Comparison of ENCODE assay signal across 12 cellular contexts in the genomic region with DNA sequence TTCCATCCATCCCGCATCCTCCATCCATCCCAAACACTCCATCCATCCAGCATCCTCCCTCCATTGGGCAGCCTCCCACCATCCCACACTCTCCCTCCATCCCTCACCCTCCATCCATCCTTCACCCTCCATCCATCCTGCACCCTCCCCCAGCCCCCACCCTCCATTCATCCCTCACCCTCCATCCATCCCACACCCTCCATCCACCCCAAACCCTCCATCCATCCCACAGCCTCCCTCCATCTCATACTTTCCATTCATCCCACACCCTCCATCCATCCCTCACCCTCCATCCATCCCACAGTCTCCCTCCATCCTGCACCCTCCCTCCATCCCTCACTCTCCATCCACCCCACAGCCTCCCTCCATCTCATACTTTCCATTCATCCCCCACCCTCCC.
DNase-seq lines count a peak whose midpoint lies in the region; ATAC-seq, FAIRE-seq and TF ChIP-seq lines count a peak whose summit lies in the region.
"Had no signal": no experiment of that assay in that cellular context is flagged by ENCODE, and none has a peak within 500 bp of the region (broad histone marks: within the 10 kb centered on the region; RNA-seq: fewer than 3 reads in every experiment).

No MANE protein-coding gene starts in this region.

- H4K5ac ChIP-seq in H1 (ENCODE audit: insufficient read length, low read depth, low read length), result no peak overlapping the region

- H2AK5ac ChIP-seq in H1 (ENCODE audit: low read depth, low read length) (no peak overlapping the region), mesenchymal stem cell (ENCODE audit: low read length, severe bottlenecking) (no peak overlapping the region)

- TF ChIP-seq CTCF in A673 (conservative IDR thresholded peaks at IDR 0.05; ENCODE audit: low read depth, low read length) (no peak), GM13977 (IDR thresholded peaks at IDR 0.05; ENCODE audit: extremely low read depth, insufficient read depth, missing control alignments) (no peak), H1 (IDR thresholded peaks at IDR 0.05; ENCODE audit: control extremely low read depth in 1 of 3, insufficient read depth in 1 of 3, low read depth in 1 of 3, low read length in 3 of 3) (no peak)

- H3K79me2 ChIP-seq in H1 (ENCODE audit: control insufficient read depth in 1 of 2, insufficient read depth in 2 of 2, low read length in 2 of 2), result no peaks in the 10 kb centered on the region

- H3K23ac ChIP-seq in H1 (ENCODE audit: insufficient read length) (no peak overlapping the region), mesenchymal stem cell (ENCODE audit: low read length in 2 of 2) (peak overlapping the region in 1 of 2 experiments; percentile 48)

- no peak for TF ChIP-seq POLR2A in H1 (IDR thresholded peaks at IDR 0.05; ENCODE audit: control extremely low read depth in 1 of 2, low read depth in 2 of 2, low read length in 2 of 2)

- H3K4ac ChIP-seq in H1 (replicated peaks; ENCODE audit: insufficient read length, low read depth, low read length) (no peak overlapping the region), mesenchymal stem cell (ENCODE audit: low read depth in 1 of 2, low read length in 2 of 2) (no peak overlapping the region)

- H3K27ac ChIP-seq in A673 (ENCODE audit: low read depth, low read length, poor library complexity, severe bottlenecking), result no peak overlapping the region
- no peak overlapping the region for H3K27ac ChIP-seq in H1 (ENCODE audit: low read depth, low read length)
- H3K27ac ChIP-seq in mesenchymal stem cell (ENCODE audit: low read length, poor library complexity, severe bottlenecking), result no peak overlapping the region

- H2AFZ ChIP-seq in H1 (ENCODE audit: low read length) (no peak overlapping the region), mesenchymal stem cell (ENCODE audit: low read depth, low read length) (no peak overlapping the region)

- intact Hi-C loops in A673 (cut with micrococcal nuclease; ENCODE audit: unreplicated experiment), result no loop called here

- no peaks in the 10 kb centered on the region for H3K9me3 Mint-ChIP-seq in activated CD8-positive, alpha-beta memory T cell treated with anti-CD3 and anti-CD28 coated beads, Interleukin-2, amount 10 ng/mL, durations not matched to agents 7 days and 5 days (ENCODE audit: low read depth)

- in situ Hi-C loops in GM13977 (cut with MboI; ENCODE audit: low pct_unique_long_range_greater_than_20kb, low sequenced_read_pairs, unreplicated experiment), result no loop called here

- H2BK15ac ChIP-seq in H1 (ENCODE audit: low read length) (no peak overlapping the region), mesenchymal stem cell (ENCODE audit: low read depth, poor library complexity, severe bottlenecking) (no peak overlapping the region)

- peak; percentile 89 for FAIRE-seq in H1 (lab: Jason Lieb, UNC)

- H3K79me1 ChIP-seq in H1 (ENCODE audit: low read depth, low read length) (no peaks in the 10 kb centered on the region), mesenchymal stem cell (replicated peaks; ENCODE audit: low read length, poor library complexity, severe bottlenecking) (no peaks in the 10 kb centered on the region)

- H3K18ac ChIP-seq in H1 (ENCODE audit: extremely low read depth, low read length), result no peak overlapping the region
- H3K18ac ChIP-seq in mesenchymal stem cell (ENCODE audit: low read depth in 1 of 2, low read length in 2 of 2), result no peak overlapping the region

- no peak overlapping the region for H3K9ac ChIP-seq in H1 (replicated peaks in 1 of 4; ENCODE audit: extremely low read depth in 1 of 4, low read depth in 3 of 4, low read length in 3 of 4)
- H3K9ac ChIP-seq in mesenchymal stem cell (ENCODE audit: low read length), result no peak overlapping the region

- peaks cover 4% of the 10 kb centered on the region; the same call in 1 of the 2 replicates for H3K23me2 ChIP-seq in H1 (ENCODE audit: low read depth, low read length)

- H3K27me3 Mint-ChIP-seq in activated CD8-positive, alpha-beta memory T cell treated with anti-CD3 and anti-CD28 coated beads, Interleukin-2, amount 10 ng/mL, durations not matched to agents 7 days and 5 days, result no peaks in the 10 kb centered on the region

- CTCF ChIA-PET in A673 (lab: Charles Lee) (no interaction called here), H1 (lab: Charles Lee; ENCODE audit: partially characterized antibody) (interaction anchor here (1.3 to 1.4 kb wide), 2 partner anchors 15 to 82 kb away, joined by 3 to 8 read pairs; no protein-coding TSS in a partner anchor)
- CTCF ChIA-PET in activated CD8-positive, alpha-beta memory T cell treated with anti-CD3 and anti-CD28 coated beads, Interleukin-2, amount 10 ng/mL, durations not matched to agents 7 days and 5 days (lab: Charles Lee), result no interaction called here

- POLR2A ChIA-PET in A673 (lab: Charles Lee; ENCODE audit: low non-redundant PET), result no interaction called here
- POLR2A ChIA-PET in H1 (lab: Charles Lee; ENCODE audit: partially characterized antibody), result no interaction called here

- H3K27me3 ChIP-seq in A673 (replicated peaks; ENCODE audit: insufficient read depth, low read depth, low read length, poor library complexity) (peaks cover 12% of the 10 kb centered on the region), H1 (replicated peaks in 1 of 4; ENCODE audit: control insufficient read depth in 3 of 4, extremely low read depth in 1 of 4, insufficient read depth in 3 of 4, low read length in 3 of 4) (no peaks in the 10 kb centered on the region), mesenchymal stem cell (ENCODE audit: control insufficient read depth in 1 of 2, insufficient read depth in 1 of 2, low read length in 2 of 2) (no peaks in the 10 kb centered on the region)

- no peak overlapping the region for H3K27ac Mint-ChIP-seq in activated CD8-positive, alpha-beta memory T cell treated with anti-CD3 and anti-CD28 coated beads, Interleukin-2, amount 10 ng/mL, durations not matched to agents 7 days and 5 days

- H3K14ac ChIP-seq in H1 (ENCODE audit: insufficient read length), result no peak overlapping the region
- peak overlapping the region in 1 of 2 experiments; percentile 57 for H3K14ac ChIP-seq in mesenchymal stem cell (ENCODE audit: low read length in 2 of 2)

- H3K56ac ChIP-seq in H1 (replicated peaks; ENCODE audit: insufficient read length, low read depth, low read length), result no peak overlapping the region

- no peaks in the 10 kb centered on the region for H4K20me1 ChIP-seq in H1 (replicated peaks in 1 of 2; ENCODE audit: control insufficient read depth in 1 of 2, insufficient read depth in 2 of 2, low read length in 2 of 2)

- ATAC-seq in GM19452 (IDR thresholded peaks at IDR 0.05; ENCODE audit: unreplicated experiment), result no peak
- ATAC-seq in activated CD8-positive, alpha-beta memory T cell treated with anti-CD3 and anti-CD28 coated beads, Interleukin-2, amount 10 ng/mL, durations not matched to agents 7 days and 5 days, result no peak

- H2BK12ac ChIP-seq in H1 (ENCODE audit: low read depth, low read length), result peak overlapping the region; percentile 72; the same call in 1 of the 2 replicates
- H2BK12ac ChIP-seq in mesenchymal stem cell (ENCODE audit: low read length in 2 of 2), result no peak overlapping the region

- no peaks in the 10 kb centered on the region for H3K4me1 Mint-ChIP-seq in activated CD8-positive, alpha-beta memory T cell treated with anti-CD3 and anti-CD28 coated beads, Interleukin-2, amount 10 ng/mL, durations not matched to agents 7 days and 5 days

- no peak overlapping the region for H3K4me2 ChIP-seq in H1 (ENCODE audit: insufficient read depth in 1 of 2, low read depth in 2 of 2, low read length in 2 of 2)
- H3K4me2 ChIP-seq in mesenchymal stem cell (ENCODE audit: low read length, poor library complexity, severe bottlenecking), result no peak overlapping the region

- H3K4me3 ChIP-seq in A673 (ENCODE audit: low read depth, low read length, poor library complexity, severe bottlenecking) (no peak overlapping the region), H1 (ENCODE audit: extremely low read depth in 1 of 4, insufficient read depth in 2 of 4, low read depth in 3 of 4, low read length in 4 of 4) (no peak overlapping the region), mesenchymal stem cell (ENCODE audit: insufficient read depth in 1 of 2, low read depth in 1 of 2, low read length in 2 of 2) (peak overlapping the region in 1 of 2 experiments; percentile 29)

- H4K91ac ChIP-seq in H1 (replicated peaks; ENCODE audit: insufficient read length, low read length) (no peak overlapping the region), mesenchymal stem cell (ENCODE audit: low read length) (peak overlapping the region; percentile 95)

- H3K4me3 Mint-ChIP-seq in activated CD8-positive, alpha-beta memory T cell treated with anti-CD3 and anti-CD28 coated beads, Interleukin-2, amount 10 ng/mL, durations not matched to agents 7 days and 5 days, result no peak overlapping the region

- no TSS peak for BruUV-seq in A673 (replicated peaks; lab: Mats Ljungman, UMichigan)

- no peaks in the 10 kb centered on the region for H3K36me3 ChIP-seq in A673 (ENCODE audit: insufficient read depth, low read length, poor library complexity, severe bottlenecking)
- H3K36me3 ChIP-seq in H1 (ENCODE audit: control insufficient read depth in 2 of 4, insufficient read depth in 4 of 4, low read length in 3 of 4), result no peaks in the 10 kb centered on the region
- no peaks in the 10 kb centered on the region for H3K36me3 ChIP-seq in mesenchymal stem cell (ENCODE audit: control insufficient read depth in 1 of 2, insufficient read depth in 2 of 2, low read depth in 1 of 2, low read length in 2 of 2)

- H2BK120ac ChIP-seq in H1 (replicated peaks; ENCODE audit: low read depth, low read length) (no peak overlapping the region), mesenchymal stem cell (ENCODE audit: low read depth, low read length) (no peak overlapping the region)

- H2BK5ac ChIP-seq in H1 (ENCODE audit: low read depth, low read length), result no peak overlapping the region
- no peak overlapping the region for H2BK5ac ChIP-seq in mesenchymal stem cell (ENCODE audit: low read depth, low read length, poor library complexity, severe bottlenecking)

- H3K9me3 ChIP-seq in A673 (ENCODE audit: low read depth, low read length, poor library complexity, severe bottlenecking) (no peaks in the 10 kb centered on the region), H1 (ENCODE audit: insufficient read depth in 2 of 2, low read depth in 1 of 2, low read length in 1 of 2) (no peaks in the 10 kb centered on the region; a peak in 2 of 4 replicates), mesenchymal stem cell (ENCODE audit: control insufficient read depth, low read length) (peaks cover 3% of the 10 kb centered on the region)

- no peak for TF ChIP-seq RAD21 in H1 (IDR thresholded peaks at IDR 0.05 in 1 of 2, conservative IDR thresholded peaks at IDR 0.05 in 1 of 2; ENCODE audit: low read depth in 2 of 2, low read length in 2 of 2)

- H4K8ac ChIP-seq in H1 (ENCODE audit: extremely low read depth, insufficient read depth, low read length) (no peak overlapping the region), mesenchymal stem cell (ENCODE audit: low read length) (no peak overlapping the region)

- no peak overlapping the region for H2BK20ac ChIP-seq in H1 (ENCODE audit: low read length)

- TF ChIP-seq EP300 in H1 (IDR thresholded peaks at IDR 0.05; ENCODE audit: borderline replicate concordance in 1 of 2, low read depth in 2 of 2, low read length in 2 of 2), result no peak

- no peaks in the 10 kb centered on the region for H3K4me1 ChIP-seq in A673 (ENCODE audit: insufficient read depth, low read length, poor library complexity, severe bottlenecking)
- no peaks in the 10 kb centered on the region for H3K4me1 ChIP-seq in H1 (replicated peaks in 1 of 4; ENCODE audit: control insufficient read depth in 3 of 4, insufficient read depth in 4 of 4, low read length in 3 of 4)
- peaks cover 4% of the 10 kb centered on the region for H3K4me1 ChIP-seq in mesenchymal stem cell (ENCODE audit: control insufficient read depth, insufficient read depth, low read depth, low read length)

- WGBS in H1 (ENCODE audit: extremely low coverage in 1 of 2, insufficient coverage in 1 of 2, insufficient read length in 1 of 2, insufficient replicate concordance in 2 of 2, low coverage in 1 of 2, low lambda C conversion rate in 2 of 2, missing lambda C conversion rate in 1 of 2), 2 experiments, result no CpG with 5 or more reads among the region's 1 CpG
- 94% methylated on average over 1 of the region's 1 CpG for WGBS in mesenchymal stem cell

- peak; percentile 27 for DNase-seq in A673 (ENCODE audit: low spot score)
- DNase-seq in GM13977 (ENCODE audit: low spot score), result peak; percentile 28
- DNase-seq in H1 (ENCODE audit: low read depth in 1 of 2, low spot score in 2 of 2), result peak in 1 of 2 experiments; percentile 9
- no peak for DNase-seq in mesenchymal stem cell
- no peak for DNase-seq in retina
- no peak for DNase-seq in NCI-H2107 (lab: John Stamatoyannopoulos, UW)
- DNase-seq in activated CD8-positive, alpha-beta memory T cell treated with anti-CD3 and anti-CD28 coated beads, Interleukin-2, amount 10 ng/mL, durations not matched to agents 7 days and 5 days, result no peak
- DNase-seq: GF-D8, NCI-H1436, NCI-H69, SIG-M5 had no signal

- H3K36me3 Mint-ChIP-seq in activated CD8-positive, alpha-beta memory T cell treated with anti-CD3 and anti-CD28 coated beads, Interleukin-2, amount 10 ng/mL, durations not matched to agents 7 days and 5 days, result no peaks in the 10 kb centered on the region

Comparison
In these comparisons a context has a peak if more than half of its experiments do, and no peak if none do; other contexts are left out.
1. DNase-seq: peak in A673 (single experiment) and GM13977 (single experiment); none in mesenchymal stem cell (single experiment), retina (single experiment), NCI-H2107 (single experiment) and activated CD8-positive, alpha-beta memory T cell treated with anti-CD3 and anti-CD28 coated beads, Interleukin-2, amount 10 ng/mL, durations not matched to agents 7 days and 5 days (single experiment).